In genomic region chr1:7781923-7782495, GRCh38 we compare ENCODE assay signal across 8 cellular contexts. TPM values are rescaled to one million over a fixed set of nuclear protein-coding genes. Genes with fewer than 3 reads are reported as not detected.
DNase-seq lines count a peak whose midpoint lies in the region; FAIRE-seq and TF ChIP-seq lines count a peak whose summit lies in the region.
"Had no signal": no experiment of that assay in that cellular context is flagged by ENCODE, and none has a peak within 500 bp of the region (broad histone marks: within the 10 kb centered on the region; RNA-seq: fewer than 3 reads in every experiment).

No MANE protein-coding gene starts in this region.

- H3K4me3 ChIP-seq in dorsolateral prefrontal cortex (peak overlapping the region in 2 of 59 donors; percentile 71 to 85), small intestine (ENCODE audit: low read depth in 1 of 2, low read length in 2 of 2) (peak overlapping the region in 1 of 2 donors; percentile 14)

- peak; percentile 40 for FAIRE-seq in GM19239 (lab: Jason Lieb, UNC)
- FAIRE-seq in small intestine (lab: Jason Lieb, UNC): no peak
- no peak for FAIRE-seq in urothelium cell line (lab: Jason Lieb, UNC)

- WGBS in small intestine, 3 donors: 11 to 59% (median 22%) methylated on average over 16 of the region's 16 CpGs

- intact Hi-C loops in dorsolateral prefrontal cortex (cut with DNase I): loop anchor here in 1 of 2 donors (5.0 to 10.0 kb wide), 2 partner anchors 123 to 995 kb away; partner anchors contain the start of gene CAMTA1

- no peak for TF ChIP-seq CTCF in dorsolateral prefrontal cortex (IDR thresholded peaks at IDR 0.05 in 54 of 56, conservative IDR thresholded peaks at IDR 0.05 in 2 of 56; ENCODE audit: low read depth in 1 of 56, partially characterized antibody in 56 of 56)

- H3K36me3 ChIP-seq in small intestine (ENCODE audit: control insufficient read depth in 2 of 2, insufficient read depth in 2 of 2, low read length in 2 of 2): peaks cover 0 to 7% of the 10 kb centered on the region in 2 donors

- H3K4me1 ChIP-seq in small intestine (ENCODE audit: control insufficient read depth in 2 of 2, insufficient read depth in 1 of 2, low read depth in 1 of 2, low read length in 1 of 2): peaks cover 3 to 9% of the 10 kb centered on the region in 2 donors

- H3K27ac ChIP-seq in dorsolateral prefrontal cortex: peak overlapping the region in 42 of 59 donors; percentile 4 to 99 (median 94)
- H3K27ac ChIP-seq in small intestine (ENCODE audit: low read depth in 1 of 2, low read length in 1 of 2): peak overlapping the region; percentile 85 to 87

- DNase-seq in GM19239 (ENCODE audit: insufficient read length, low spot score) (no peak), RPMI7951 (ENCODE audit: low read depth) (peak; percentile 11), dorsolateral prefrontal cortex (no peak), small intestine (peak; percentile 89), epidermal melanocyte (ENCODE audit: insufficient read length, low spot score) (no peak), urothelium cell line (ENCODE audit: low spot score) (no peak)
- DNase-seq in activated effector memory CD4-positive, alpha-beta T cell treated with Interleukin-2 at 50 U/mL for 16 hours: no peak
- DNase-seq: NCI-H2171 treated with DMSO at 0.1 percent for 48 hours had no signal

- H3K9me3 ChIP-seq in small intestine (ENCODE audit: control insufficient read depth, low read depth): no peaks in the 10 kb centered on the region

- no peaks in the 10 kb centered on the region for H3K27me3 ChIP-seq in dorsolateral prefrontal cortex
- H3K27me3 ChIP-seq in small intestine (ENCODE audit: control insufficient read depth in 2 of 2, insufficient read depth in 2 of 2, low read length in 2 of 2): no peaks in the 10 kb centered on the region

RNA-seq across cellular contexts. Expression of gene PER3, which starts 2.1 kb away (rescaled TPM):
- 11.8 and 14.9 TPM in 2 replicates for total RNA-seq in RPMI7951 (2014; rRNA removed; shearing (Covaris generic))
- total RNA-seq in dorsolateral prefrontal cortex: 10 to 100 TPM; 31.2 to 79.2 (median 50.5) TPM
- polyA plus RNA-seq in small intestine: 1 to 10 TPM; 3.1 to 4.9 (median 3.9) TPM

RNA-seq across cellular contexts. Expression of gene VAMP3, which starts 10.9 kb away (rescaled TPM):
- total RNA-seq in RPMI7951 (2014; rRNA removed; shearing (Covaris generic)): 140 and 167 TPM in 2 replicates
- 100 to 1,000 TPM in 29 of 120 experiments, 10 to 100 TPM in 91; 51.7 to 189 (median 84.7) TPM for total RNA-seq in dorsolateral prefrontal cortex
- polyA plus RNA-seq in small intestine: 10 to 100 TPM; 51.8 to 81.9 (median 77.8) TPM

Comparison
In these comparisons a context has a peak if more than half of its experiments do, and no peak if none do; other contexts are left out.
1. DNase-seq: peak in RPMI7951 (single experiment) and small intestine (single experiment); none in GM19239 (single experiment), dorsolateral prefrontal cortex (0 of 10), activated effector memory CD4-positive, alpha-beta T cell treated with Interleukin-2 at 50 U/mL for 16 hours (single experiment), epidermal melanocyte (single experiment) and urothelium cell line (single experiment).